Comparison of ENCODE assay signal across 9 cellular contexts in the genomic region with DNA sequence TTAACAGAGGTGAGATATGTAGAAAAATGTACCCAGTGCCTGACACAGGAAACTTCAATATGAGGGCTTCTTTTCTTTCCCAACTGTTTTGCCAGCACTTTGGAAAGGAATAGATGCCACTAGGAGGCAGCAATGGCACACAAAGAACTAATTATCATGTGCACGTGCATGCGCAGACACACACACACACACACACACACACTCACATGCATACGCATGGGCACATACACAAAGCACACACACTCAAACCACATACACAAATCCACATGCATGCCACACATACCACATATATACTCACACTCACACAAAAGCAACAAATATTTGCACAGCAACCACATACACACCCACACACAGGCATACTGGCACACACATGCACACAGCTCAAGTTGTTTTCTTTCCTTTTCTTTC. TPM values are rescaled to one million over a fixed set of nuclear protein-coding genes. Genes with fewer than 3 reads are reported as not detected.
DNase-seq lines count a peak whose midpoint lies in the region; ATAC-seq, FAIRE-seq and TF ChIP-seq lines count a peak whose summit lies in the region.
"Had no signal": no experiment of that assay in that cellular context is flagged by ENCODE, and none has a peak within 500 bp of the region (broad histone marks: within the 10 kb centered on the region; RNA-seq: fewer than 3 reads in every experiment).

No MANE protein-coding gene starts in this region.

- ATAC-seq in Panc1 (peak; percentile 78), GM19455 (IDR thresholded peaks at IDR 0.05; ENCODE audit: unreplicated experiment) (no peak)

- H3K36me3 Mint-ChIP-seq in astrocyte (ENCODE audit: low read depth, unreplicated experiment) (no peaks in the 10 kb centered on the region), immature natural killer cell (no peaks in the 10 kb centered on the region)

- CTCF ChIA-PET in Panc1 (lab: Charles Lee), result interaction anchor here (0.7 to 1.0 kb wide), 3 partner anchors 380 to 1017 kb away, joined by 3 to 4 read pairs (median 3); no protein-coding TSS in a partner anchor

- intact Hi-C loops in Panc1 (cut with micrococcal nuclease; ENCODE audit: unreplicated experiment), result no loop called here

- H3K4me3 ChIP-seq in Panc1 (ENCODE audit: low read depth in 2 of 2, low read length in 2 of 2), result no peak overlapping the region
- no peak overlapping the region for H3K4me3 ChIP-seq in astrocyte (ENCODE audit: insufficient read depth, low read depth, low read length)

- no peak overlapping the region for H2AFZ ChIP-seq in astrocyte (ENCODE audit: low read depth, low read length)

- H3K4me1 ChIP-seq in Panc1 (ENCODE audit: control insufficient read depth, insufficient read depth, low read length) (no peaks in the 10 kb centered on the region), astrocyte (ENCODE audit: insufficient read depth, low read length) (no peaks in the 10 kb centered on the region)

- no peak for TF ChIP-seq EP300 in Ishikawa (IDR thresholded peaks at IDR 0.05; ENCODE audit: borderline replicate concordance)

- peak overlapping the region; percentile 27 for H3K4me2 ChIP-seq in astrocyte (ENCODE audit: low read length)

- H4K20me1 ChIP-seq in astrocyte (ENCODE audit: insufficient read depth, low read length), result no peaks in the 10 kb centered on the region

- H3K4me3 Mint-ChIP-seq in astrocyte (ENCODE audit: unreplicated experiment) (no peak overlapping the region), immature natural killer cell (no peak overlapping the region)

- H3K79me2 ChIP-seq in astrocyte (ENCODE audit: insufficient read depth, low read length), result no peaks in the 10 kb centered on the region

- H3K36me3 ChIP-seq in Panc1 (ENCODE audit: control insufficient read depth, insufficient read depth, low read length) (no peaks in the 10 kb centered on the region), astrocyte (ENCODE audit: insufficient read depth, low read length) (no peaks in the 10 kb centered on the region)

- H3K27ac Mint-ChIP-seq in astrocyte (ENCODE audit: unreplicated experiment), result no peak overlapping the region
- peak overlapping the region in 1 of 6 donors; percentile 37 for H3K27ac Mint-ChIP-seq in immature natural killer cell

- FAIRE-seq in astrocyte (lab: Jason Lieb, UNC), result peak; percentile 90

- no peaks in the 10 kb centered on the region for H3K27me3 ChIP-seq in Panc1 (ENCODE audit: control insufficient read depth, insufficient read depth, low read length)
- no peaks in the 10 kb centered on the region for H3K27me3 ChIP-seq in astrocyte (ENCODE audit: insufficient read depth, low read length)

- POLR2A ChIA-PET in Panc1 (lab: Charles Lee), result no interaction called here

- peak; percentile 85 for TF ChIP-seq RAD21 in Ishikawa (IDR thresholded peaks at IDR 0.05; ENCODE audit: low read depth)

- H3K9me3 Mint-ChIP-seq in astrocyte (ENCODE audit: unreplicated experiment) (no peaks in the 10 kb centered on the region), immature natural killer cell (no peaks in the 10 kb centered on the region)

- TF ChIP-seq CTCF in Panc1 (IDR thresholded peaks at IDR 0.05), result peak; percentile 80
- TF ChIP-seq CTCF in astrocyte (IDR thresholded peaks at IDR 0.05; ENCODE audit: insufficient read depth, low read depth, low read length), result peak; percentile 78

- BruUV-seq in Panc1 (replicated peaks; lab: Mats Ljungman, UMichigan), result no TSS peak

- H3K9me3 ChIP-seq in Panc1 (ENCODE audit: control insufficient read depth, insufficient read depth, low read depth, low read length) (no peaks in the 10 kb centered on the region), astrocyte (ENCODE audit: insufficient read depth, low read depth, low read length) (no peaks in the 10 kb centered on the region)

- H3K27me3 Mint-ChIP-seq in astrocyte (ENCODE audit: low read depth, unreplicated experiment) (peaks cover 4% of the 10 kb centered on the region), immature natural killer cell (ENCODE audit: low read depth in 3 of 3) (peaks cover 0 to 1% (median 0%) of the 10 kb centered on the region in 3 donors)

- in situ Hi-C loops in Caki2 (cut with HindIII; ENCODE audit: low pct_unique_long_range_greater_than_20kb, low sequenced_read_pairs), result no loop called here
- in situ Hi-C loops in Panc1 (cut with HindIII; ENCODE audit: low pct_unique_long_range_greater_than_20kb, low sequenced_read_pairs), result no loop called here

- H3K27ac ChIP-seq in Panc1 (ENCODE audit: low read length), result no peak overlapping the region
- no peak overlapping the region for H3K27ac ChIP-seq in astrocyte (ENCODE audit: low read depth, low read length)

- H3K4me1 Mint-ChIP-seq in astrocyte (ENCODE audit: low read depth, unreplicated experiment) (peaks cover 4% of the 10 kb centered on the region), immature natural killer cell (no peaks in the 10 kb centered on the region)

- DNase-seq in Caki2 (ENCODE audit: low read depth), result peak; percentile 67
- peak; percentile 17 for DNase-seq in Panc1 (ENCODE audit: low read depth, low spot score)
- peak; percentile 79 for DNase-seq in astrocyte (ENCODE audit: low read depth)
- peak in 2 of 3 donors; percentile 16 to 19 for DNase-seq in immature natural killer cell
- peak; percentile 44 for DNase-seq in stimulated activated CD4-positive, alpha-beta T cell treated with anti-CD3 and anti-CD28 coated beads, Interleukin-1b, Interleukin-23, amount 100 ng/mL, for 48 hours
- no peak for DNase-seq in cerebellar nuclear complex (lab: John Stamatoyannopoulos, UW)

- no peak overlapping the region for H3K9ac ChIP-seq in astrocyte (ENCODE audit: low read length)

TF ChIP-seq in Ishikawa, 13 proteins besides CTCF, POLR2A, EP300 and RAD21:
- TF ChIP-seq, protein P1, sequence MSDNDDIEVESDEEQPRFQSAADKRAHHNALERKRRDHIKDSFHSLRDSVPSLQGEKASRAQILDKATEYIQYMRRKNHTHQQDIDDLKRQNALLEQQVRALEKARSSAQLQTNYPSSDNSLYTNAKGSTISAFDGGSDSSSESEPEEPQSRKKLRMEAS (IDR thresholded peaks at IDR 0.05), result peak; percentile 74
- TF ChIP-seq CREB1 (IDR thresholded peaks at IDR 0.05; ENCODE audit: low read depth) (no peak), NFIC (IDR thresholded peaks at IDR 0.05) (no peak), EGR1 (IDR thresholded peaks at IDR 0.05) (no peak), CEBPB (IDR thresholded peaks at IDR 0.05) (no peak), TEAD4 (IDR thresholded peaks at IDR 0.05) (no peak), ZBTB7A (IDR thresholded peaks at IDR 0.05; ENCODE audit: low read depth) (no peak)
- TF ChIP-seq, protein P2, sequence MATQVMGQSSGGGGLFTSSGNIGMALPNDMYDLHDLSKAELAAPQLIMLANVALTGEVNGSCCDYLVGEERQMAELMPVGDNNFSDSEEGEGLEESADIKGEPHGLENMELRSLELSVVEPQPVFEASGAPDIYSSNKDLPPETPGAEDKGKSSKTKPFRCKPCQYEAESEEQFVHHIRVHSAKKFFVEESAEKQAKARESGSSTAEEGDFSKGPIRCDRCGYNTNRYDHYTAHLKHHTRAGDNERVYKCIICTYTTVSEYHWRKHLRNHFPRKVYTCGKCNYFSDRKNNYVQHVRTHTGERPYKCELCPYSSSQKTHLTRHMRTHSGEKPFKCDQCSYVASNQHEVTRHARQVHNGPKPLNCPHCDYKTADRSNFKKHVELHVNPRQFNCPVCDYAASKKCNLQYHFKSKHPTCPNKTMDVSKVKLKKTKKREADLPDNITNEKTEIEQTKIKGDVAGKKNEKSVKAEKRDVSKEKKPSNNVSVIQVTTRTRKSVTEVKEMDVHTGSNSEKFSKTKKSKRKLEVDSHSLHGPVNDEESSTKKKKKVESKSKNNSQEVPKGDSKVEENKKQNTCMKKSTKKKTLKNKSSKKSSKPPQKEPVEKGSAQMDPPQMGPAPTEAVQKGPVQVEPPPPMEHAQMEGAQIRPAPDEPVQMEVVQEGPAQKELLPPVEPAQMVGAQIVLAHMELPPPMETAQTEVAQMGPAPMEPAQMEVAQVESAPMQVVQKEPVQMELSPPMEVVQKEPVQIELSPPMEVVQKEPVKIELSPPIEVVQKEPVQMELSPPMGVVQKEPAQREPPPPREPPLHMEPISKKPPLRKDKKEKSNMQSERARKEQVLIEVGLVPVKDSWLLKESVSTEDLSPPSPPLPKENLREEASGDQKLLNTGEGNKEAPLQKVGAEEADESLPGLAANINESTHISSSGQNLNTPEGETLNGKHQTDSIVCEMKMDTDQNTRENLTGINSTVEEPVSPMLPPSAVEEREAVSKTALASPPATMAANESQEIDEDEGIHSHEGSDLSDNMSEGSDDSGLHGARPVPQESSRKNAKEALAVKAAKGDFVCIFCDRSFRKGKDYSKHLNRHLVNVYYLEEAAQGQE (IDR thresholded peaks at IDR 0.05; ENCODE audit: low read depth), result no peak

RNA-seq across cellular contexts. Expression of a gene that starts 8.8 kb away (rescaled TPM):
- total RNA-seq in Caki2 (2014; rRNA removed; shearing (Covaris generic); ENCODE audit: low replicate concordance), result 2.8 and 4.5 TPM in 2 replicates
- total RNA-seq in Panc1 (2021; ENCODE audit: unreplicated experiment) (9.5 TPM), astrocyte (13.9 and 22.1 TPM in 2 replicates)
- polyA plus RNA-seq in Panc1 (2012; ENCODE audit: insufficient read length), result 6.0 TPM
- under 1 TPM in 2 of 3 donors, not detected in 1; 0.13 to 0.25 TPM for polyA plus RNA-seq in immature natural killer cell

RNA-seq across cellular contexts. Expression of a gene that starts 28.5 kb away (rescaled TPM):
- total RNA-seq in Caki2 (2014; rRNA removed; shearing (Covaris generic); ENCODE audit: low replicate concordance), result 0.20 TPM in 1 of 2 replicates, not detected in the other
- total RNA-seq in Panc1 (2021; ENCODE audit: unreplicated experiment), result 1.2 TPM
- not detected for polyA plus RNA-seq in Panc1 (2012; ENCODE audit: insufficient read length)
- not detected in 2 replicates for total RNA-seq in astrocyte
- polyA plus RNA-seq in immature natural killer cell, result not detected
- total RNA-seq: T-helper 2 cell treated with Interferon-gamma antibody and Interleukin-4, amounts not matched to agents 100 ng/mL and 5 ng/mL, for 36 hours had no signal

Comparison
In these comparisons a context has a peak if more than half of its experiments do, and no peak if none do; other contexts are left out.
1. DNase-seq: peak in Caki2 (single experiment), Panc1 (single experiment), astrocyte (single experiment), immature natural killer cell (2 of 3) and stimulated activated CD4-positive, alpha-beta T cell treated with anti-CD3 and anti-CD28 coated beads, Interleukin-1b, Interleukin-23, amount 100 ng/mL, for 48 hours (single experiment); none in cerebellar nuclear complex (0 of 2).